In the genomic region with DNA sequence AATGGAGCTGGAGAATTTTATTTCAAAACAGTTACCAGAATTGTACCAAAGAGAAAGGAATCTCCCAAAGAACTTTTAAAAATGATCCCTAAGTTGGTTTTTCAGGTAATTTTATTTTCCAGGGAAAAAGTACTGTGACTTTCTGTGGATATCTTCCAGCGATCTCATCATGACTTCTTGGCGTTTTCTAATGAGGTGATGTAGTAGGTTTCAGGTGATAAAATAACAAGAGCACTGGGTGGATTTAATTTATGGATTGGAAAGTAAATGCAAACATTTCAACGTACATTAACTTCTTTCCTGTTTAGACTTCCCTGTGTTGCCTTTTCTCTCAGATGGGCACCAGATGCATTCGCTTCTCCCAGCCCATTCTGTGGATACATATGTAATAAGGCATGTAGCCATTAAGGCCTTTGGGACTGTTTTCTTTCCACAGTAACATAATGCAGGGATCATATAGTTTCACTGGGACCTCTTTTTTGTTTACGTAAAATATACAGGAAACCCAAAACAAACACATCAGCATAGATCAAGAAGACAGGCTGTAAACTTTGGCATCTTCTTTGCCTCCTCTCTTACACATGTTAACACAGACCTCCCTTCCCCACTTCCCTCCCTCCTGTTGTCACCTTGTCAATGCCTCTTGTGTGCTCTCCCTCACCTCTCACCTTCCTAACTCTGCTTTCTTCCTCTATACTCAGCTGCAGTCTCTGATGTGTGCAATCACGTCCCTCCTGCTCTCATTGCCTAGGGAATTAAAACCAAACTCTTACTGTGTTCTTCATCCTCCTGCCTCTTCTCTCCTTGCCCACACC, we compare ENCODE assay signal across 1 cellular context.
TF ChIP-seq lines count a peak whose summit lies in the region.

No MANE protein-coding gene starts in this region.

TF ChIP-seq in H1, 55 proteins besides CTCF, POLR2A, EP300 and RAD21:
- no peak for TF ChIP-seq RNF2 (IDR thresholded peaks at IDR 0.05; ENCODE audit: borderline replicate concordance, low read depth, low read length, missing control alignments, poor library complexity, severe bottlenecking)
